Comparison of ENCODE assay signal across 23 cellular contexts in genomic region chr14:101351769-101352168, GRCh38.
"Had no signal": no experiment of that assay in that cellular context is flagged by ENCODE, and none has a peak within 500 bp of the region (broad histone marks: within the 10 kb centered on the region; RNA-seq: fewer than 3 reads in every experiment).

No MANE protein-coding gene starts in this region.

- H3K4me1 ChIP-seq: breast epithelium, gastroesophageal sphincter, lower lobe of right lung, tibial nerve had no signal

- H3K36me3 ChIP-seq: breast epithelium, gastroesophageal sphincter, lower lobe of right lung, neural progenitor cell, right lobe of liver, tibial nerve had no signal

- DNase-seq: activated CD4-positive, alpha-beta T cell treated with anti-CD3 and anti-CD28 coated beads for 4 hours; activated CD4-positive, alpha-beta T cell treated with anti-CD3 and anti-CD28 coated beads, Interleukin-2, amount 50 U/mL, for 4 hours; activated CD4-positive, CD25-positive, alpha-beta regulatory T cell; activated naive CD4-positive, alpha-beta T cell; activated T-cell treated with anti-CD3 and anti-CD28 coated beads, Interleukin-2, amount 50 U/mL, for 4 hours; effector memory CD4-positive, alpha-beta T cell; left colon; lower lobe of right lung; mesenchymal stem cell; natural killer cell; occipital lobe; right lobe of liver; stimulated activated CD4-positive, alpha-beta T cell treated with anti-CD3 and anti-CD28 coated beads, Interleukin-12 subunit alpha, Interleukin-12 subunit beta, amount 100 ng/mL, for 4 hours; stimulated activated CD4-positive, alpha-beta T cell treated with anti-CD3 and anti-CD28 coated beads, Interleukin-4, amount 100 ng/mL, for 24 hours had no signal

- H3K27me3 ChIP-seq: breast epithelium, gastroesophageal sphincter, hepatocyte, neural progenitor cell, right lobe of liver, tibial nerve had no signal

- H3K27ac ChIP-seq: breast epithelium, gastroesophageal sphincter, hepatocyte, lower lobe of right lung, neural progenitor cell, right lobe of liver, skin epidermis, tibial nerve had no signal

- ATAC-seq: activated naive CD4-positive, alpha-beta T cell treated with anti-CD3 and anti-CD28 coated beads, Interleukin-2, amount 50 U/mL, for 72 hours; activated T-cell treated with anti-CD3 and anti-CD28 coated beads, Interleukin-2, amount 50 U/mL, for 4 hours; activated T-helper 17 cell treated with anti-CD3 and anti-CD28 coated beads, Interleukin-2, amount 50 U/mL, for 72 hours; gastroesophageal sphincter; left colon; lower lobe of right lung; natural killer cell; right lobe of liver; stimulated activated memory B cell treated with anti-CD40 and anti-IgM and Interleukin-4, amounts not matched to agents 10 μg/mL and 1 μg/mL and 100 μg/mL, for 72 hours had no signal

- H3K27ac Mint-ChIP-seq: activated naive CD4-positive, alpha-beta T cell treated with anti-CD3 and anti-CD28 coated beads, Interleukin-2, amount 50 U/mL, for 72 hours; activated T-helper 17 cell treated with anti-CD3 and anti-CD28 coated beads, Interleukin-2, amount 50 U/mL, for 72 hours; natural killer cell; neural progenitor cell; stimulated activated memory B cell treated with anti-CD40 and anti-IgM and Interleukin-4, amounts not matched to agents 10 μg/mL and 1 μg/mL and 100 μg/mL, for 72 hours had no signal

- H3K4me3 Mint-ChIP-seq: activated T-cell treated with anti-CD3 and anti-CD28 coated beads, Interleukin-2, amount 50 U/mL, for 4 hours; activated T-helper 17 cell treated with anti-CD3 and anti-CD28 coated beads, Interleukin-2, amount 50 U/mL, for 72 hours; natural killer cell; neural progenitor cell; stimulated activated memory B cell treated with anti-CD40 and anti-IgM and Interleukin-4, amounts not matched to agents 10 μg/mL and 1 μg/mL and 100 μg/mL, for 72 hours had no signal

- H3K4me3 ChIP-seq: breast epithelium, gastroesophageal sphincter, hepatocyte, lower lobe of right lung, neural progenitor cell, right lobe of liver, skin epidermis, tibial nerve had no signal

- H3K36me3 Mint-ChIP-seq: natural killer cell; stimulated activated memory B cell treated with anti-CD40 and anti-IgM and Interleukin-4, amounts not matched to agents 10 μg/mL and 1 μg/mL and 100 μg/mL, for 72 hours had no signal

- H3K9ac ChIP-seq: neural progenitor cell had no signal

- H3K4me1 Mint-ChIP-seq: activated T-helper 17 cell treated with anti-CD3 and anti-CD28 coated beads, Interleukin-2, amount 50 U/mL, for 72 hours; natural killer cell; stimulated activated memory B cell treated with anti-CD40 and anti-IgM and Interleukin-4, amounts not matched to agents 10 μg/mL and 1 μg/mL and 100 μg/mL, for 72 hours had no signal
